9 cellular contexts compared by ENCODE assay signal in genomic region chr20:48298851-48299484, GRCh38.
DNase-seq lines count a peak whose midpoint lies in the region; ATAC-seq and TF ChIP-seq lines count a peak whose summit lies in the region.
"Had no signal": no experiment of that assay in that cellular context is flagged by ENCODE, and none has a peak within 500 bp of the region (broad histone marks: within the 10 kb centered on the region; RNA-seq: fewer than 3 reads in every experiment).

No MANE protein-coding gene starts in this region.

- H3K9ac ChIP-seq in mammary epithelial cell (ENCODE audit: insufficient read depth, low read length) = no peak overlapping the region
- H3K9ac ChIP-seq in colonic mucosa (ENCODE audit: low read depth in 2 of 2, low read length in 2 of 2) = no peak overlapping the region

- no peak overlapping the region for H2AFZ ChIP-seq in mammary epithelial cell (ENCODE audit: low read depth, low read length)

- no peak overlapping the region for H3K4me3 ChIP-seq in mammary epithelial cell (replicated peaks in 1 of 3; ENCODE audit: insufficient read depth in 1 of 3, low read depth in 2 of 3, low read length in 3 of 3)
- no peak overlapping the region for H3K4me3 ChIP-seq in colonic mucosa

- peaks cover 31% of the 10 kb centered on the region for H3K4me1 ChIP-seq in mammary epithelial cell (ENCODE audit: insufficient read depth, low read length)
- no peaks in the 10 kb centered on the region for H3K4me1 ChIP-seq in colonic mucosa

- peak overlapping the region; percentile 33 for H3K27ac ChIP-seq in mammary epithelial cell (ENCODE audit: insufficient read depth, low read depth, low read length)
- no peak overlapping the region for H3K27ac ChIP-seq in colonic mucosa

- no peak overlapping the region for H3K4me3 Mint-ChIP-seq in nephron

- H3K9me3 Mint-ChIP-seq in nephron = no peaks in the 10 kb centered on the region

- in situ Hi-C loops in mammary epithelial cell (cut with MboI; ENCODE audit: low sequenced_read_pairs in 2 of 2) = loop anchor here (5.0 to 25.0 kb wide), 4 partner anchors 313 to 612 kb away; partner anchors contain the start of gene SULF2 (in 1 of the 2)

- peaks cover 9% of the 10 kb centered on the region for H3K27me3 Mint-ChIP-seq in nephron (ENCODE audit: low read depth)

- H3K36me3 ChIP-seq in mammary epithelial cell (ENCODE audit: insufficient read depth, low read length) (no peaks in the 10 kb centered on the region), colonic mucosa (no peaks in the 10 kb centered on the region)

- no peaks in the 10 kb centered on the region for H3K27me3 ChIP-seq in mammary epithelial cell (ENCODE audit: insufficient read depth, low read length)
- H3K27me3 ChIP-seq in colonic mucosa = no peaks in the 10 kb centered on the region

- no peak for TF ChIP-seq CTCF in mammary epithelial cell (conservative IDR thresholded peaks at IDR 0.05 in 1 of 2, IDR thresholded peaks at IDR 0.05 in 1 of 2; ENCODE audit: extremely low read depth in 1 of 2, insufficient read depth in 1 of 2, low read depth in 1 of 2, low read length in 2 of 2)
- no peak for TF ChIP-seq CTCF in nephron (IDR thresholded peaks at IDR 0.05; ENCODE audit: unreplicated experiment in 3 of 3)
- no peak for TF ChIP-seq CTCF in colonic mucosa (IDR thresholded peaks at IDR 0.05)

- H3K4me1 Mint-ChIP-seq in nephron = peaks cover 46% of the 10 kb centered on the region

- no peak for ATAC-seq in GM21717 (IDR thresholded peaks at IDR 0.05; ENCODE audit: unreplicated experiment)
- ATAC-seq in HG03439 (IDR thresholded peaks at IDR 0.05; ENCODE audit: unreplicated experiment) = no peak
- ATAC-seq in HG03520 (IDR thresholded peaks at IDR 0.05; ENCODE audit: unreplicated experiment) = no peak

- H3K79me2 ChIP-seq in mammary epithelial cell (ENCODE audit: insufficient read depth, low read length) = no peaks in the 10 kb centered on the region

- H3K9me3 ChIP-seq in mammary epithelial cell (replicated peaks; ENCODE audit: insufficient read depth, low read length) (no peaks in the 10 kb centered on the region), colonic mucosa (no peaks in the 10 kb centered on the region)

- no peaks in the 10 kb centered on the region for H3K36me3 Mint-ChIP-seq in nephron (ENCODE audit: low read depth)

- CTCF ChIA-PET in mammary epithelial cell (lab: Charles Lee; ENCODE audit: low non-redundant PET) = no interaction called here

- no TSS peak for BruUV-seq in mammary epithelial cell (replicated peaks; lab: Mats Ljungman, UMichigan)

- H3K27ac Mint-ChIP-seq in nephron = peak overlapping the region in 2 of 3 experiments; percentile 73 to 75

- H3K4me2 ChIP-seq in mammary epithelial cell (ENCODE audit: insufficient read depth, low read depth, low read length) = no peak overlapping the region

- 11% methylated on average over 7 of the region's 7 CpGs for WGBS in mammary epithelial cell (ENCODE audit: low coverage, missing lambda C conversion rate)

- dilution Hi-C loops in mammary epithelial cell (cut with HindIII; ENCODE audit: low sequenced_read_pairs) = loop anchor here (5.0 kb wide), 1 partner anchor 517 kb away; no protein-coding TSS in a partner anchor

- no peaks in the 10 kb centered on the region for H4K20me1 ChIP-seq in mammary epithelial cell (ENCODE audit: insufficient read depth, low read length)

- peak; percentile 87 for DNase-seq in DMS79 treated with DMSO at 0.1 percent for 48 hours (lab: John Stamatoyannopoulos, UW)
- peak; percentile 92 for DNase-seq in NCI-H2171 (lab: John Stamatoyannopoulos, UW)
- peak; percentile 86 for DNase-seq in mammary epithelial cell
- no peak for DNase-seq in colonic mucosa
- DNase-seq: activated CD8-positive, alpha-beta memory T cell treated with anti-CD3 and anti-CD28 coated beads, Interleukin-2, amount 50 U/mL, for 4 hours had no signal

- intact Hi-C loops in mammary epithelial cell (cut with micrococcal nuclease) = loop anchor here (1.0 to 10.0 kb wide), 4 partner anchors 304 to 1102 kb away; no protein-coding TSS in a partner anchor
- intact Hi-C loops in colonic mucosa (cut with DNase I) = no loop called here
